ENCODE assay signal across 10 cellular contexts in genomic region chr2:221124542-221125235, GRCh38.
DNase-seq lines count a peak whose midpoint lies in the region; ATAC-seq, FAIRE-seq and TF ChIP-seq lines count a peak whose summit lies in the region.
"Had no signal": no experiment of that assay in that cellular context is flagged by ENCODE, and none has a peak within 500 bp of the region (broad histone marks: within the 10 kb centered on the region; RNA-seq: fewer than 3 reads in every experiment).

No MANE protein-coding gene starts in this region.

- peaks cover 16% of the 10 kb centered on the region for H3K36me3 Mint-ChIP-seq in brain
- H3K36me3 Mint-ChIP-seq in osteocyte (ENCODE audit: unreplicated experiment) = no peaks in the 10 kb centered on the region

- FAIRE-seq in frontal cortex (lab: Jason Lieb, UNC) = no peak
- FAIRE-seq in GM12891 (lab: Jason Lieb, UNC) = no peak
- FAIRE-seq: urothelium cell line had no signal

- no peak for TF ChIP-seq CTCF in brain (conservative IDR thresholded peaks at IDR 0.05)
- TF ChIP-seq CTCF in osteocyte (IDR thresholded peaks at IDR 0.05) = no peak

- H3K4me3 Mint-ChIP-seq in brain (peak overlapping the region in 3 of 5 experiments; percentile 0 to 70 (median 33)), osteocyte (ENCODE audit: unreplicated experiment) (peak overlapping the region; percentile 39)

- H3K9me3 Mint-ChIP-seq in brain (peaks cover 11 to 27% (median 21%) of the 10 kb centered on the region in 5 experiments), osteocyte (ENCODE audit: unreplicated experiment) (peaks cover 3% of the 10 kb centered on the region)

- H3K27me3 Mint-ChIP-seq in brain = no peaks in the 10 kb centered on the region
- no peaks in the 10 kb centered on the region for H3K27me3 Mint-ChIP-seq in osteocyte (ENCODE audit: unreplicated experiment)

- TF ChIP-seq POLR2A in GM12891 (IDR thresholded peaks at IDR 0.05; ENCODE audit: low read depth, low read length) = no peak

- peak overlapping the region in 2 of 5 experiments; percentile 56 to 77 for H3K27ac Mint-ChIP-seq in brain
- no peak overlapping the region for H3K27ac Mint-ChIP-seq in osteocyte (ENCODE audit: unreplicated experiment)

- no peak for ATAC-seq in left lobe of liver
- ATAC-seq in HG02938 (IDR thresholded peaks at IDR 0.05; ENCODE audit: unreplicated experiment) = no peak

- H3K4me1 Mint-ChIP-seq in brain = peaks cover 19% of the 10 kb centered on the region
- H3K4me1 Mint-ChIP-seq in osteocyte (ENCODE audit: unreplicated experiment) = peaks cover 8% of the 10 kb centered on the region

- peak; percentile 5 for DNase-seq in GM03348 (ENCODE audit: low spot score)
- peak; percentile 19 for DNase-seq in NCI-H2081 treated with DMSO at 0.1 percent for 48 hours (lab: John Stamatoyannopoulos, UW)
- DNase-seq in osteocyte (ENCODE audit: extremely low spot score, unreplicated experiment) = no peak
- DNase-seq in left lobe of liver (ENCODE audit: low spot score) = no peak
- DNase-seq in frontal cortex (ENCODE audit: low spot score in 2 of 2) = no peak
- no peak for DNase-seq in GM12891 (ENCODE audit: insufficient read length, low spot score)
- DNase-seq: NCI-H2029 treated with DMSO at 0.1 percent for 48 hours had no signal

TF ChIP-seq in GM12891, 5 proteins besides CTCF, POLR2A, EP300 and RAD21:
- TF ChIP-seq POU2F2 (IDR thresholded peaks at IDR 0.05; ENCODE audit: low read depth, low read length) (no peak), PAX5 (IDR thresholded peaks at IDR 0.05; ENCODE audit: insufficient read depth, low read length, severe bottlenecking) (no peak), TAF1 (IDR thresholded peaks at IDR 0.05; ENCODE audit: low read depth, low read length) (no peak), POLR2AphosphoS5 (IDR thresholded peaks at IDR 0.05; ENCODE audit: low read depth, low read length) (no peak), SPI1 (IDR thresholded peaks at IDR 0.05; ENCODE audit: low read depth, low read length) (no peak)

Comparison
In these comparisons a context has a peak if more than half of its experiments do, and no peak if none do; other contexts are left out.
1. DNase-seq: peak in GM03348 (single experiment) and NCI-H2081 treated with DMSO at 0.1 percent for 48 hours (single experiment); none in osteocyte (single experiment), left lobe of liver (single experiment), frontal cortex (0 of 2) and GM12891 (single experiment).